In the genomic region with DNA sequence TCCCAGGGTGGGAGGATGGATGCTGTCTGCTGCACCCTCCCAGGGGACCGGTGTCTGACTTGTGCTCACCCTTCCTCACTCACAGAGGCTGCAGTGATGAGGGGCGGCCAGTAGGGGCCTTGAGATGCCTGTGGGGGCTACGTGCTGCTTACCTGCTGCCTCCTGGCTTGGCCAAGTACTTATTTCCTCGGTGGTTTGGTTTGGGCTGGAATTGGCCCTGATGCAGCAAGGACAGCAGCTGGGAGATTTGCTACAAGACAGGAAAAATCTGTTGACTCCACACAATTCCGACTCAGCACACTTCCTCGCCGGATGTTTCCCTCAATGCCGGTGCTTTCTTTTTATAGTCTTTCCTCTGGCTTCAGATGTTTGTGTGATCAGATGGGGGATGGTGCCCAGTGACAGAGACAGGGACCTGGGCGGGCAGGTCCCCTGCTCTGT, we compare ENCODE assay signal across 1 cellular context.
A peak's percentile ranks its signal among the peaks of the same experiment; 100 is the strongest.
TF ChIP-seq lines count a peak whose summit lies in the region.

No MANE protein-coding gene starts in this region.

TF ChIP-seq in HepG2, 621 proteins besides CTCF, POLR2A, EP300 and RAD21:
- TF ChIP-seq MAFF (IDR thresholded peaks at IDR 0.05; ENCODE audit: low read depth, low read length) = 0 out of 2 replicates have a peak, but pooled peaks have one; percentile 5
- TF ChIP-seq EEA1 (CRISPR knock-in tag; IDR thresholded peaks at IDR 0.05; ENCODE audit: borderline replicate concordance) = no peak
- TF ChIP-seq MAFK (conservative IDR thresholded peaks at IDR 0.05 in 1 of 2, IDR thresholded peaks at IDR 0.05 in 1 of 2; ENCODE audit: low read length in 2 of 2) = peak in 1 of 2 experiments; percentile 22; a peak in 1 of 4 replicates
- peak; percentile 33 for TF ChIP-seq XRCC5 (optimal IDR thresholded peaks at IDR 0.05; ENCODE audit: low read length)
- no peak for TF ChIP-seq MEIS2 (CRISPR knock-in tag; IDR thresholded peaks at IDR 0.05)
